In genomic region chrX:153499876-153500275, GRCh38 we compare ENCODE assay signal across 20 cellular contexts. TPM values are rescaled to one million over a fixed set of nuclear protein-coding genes. Genes with fewer than 3 reads are reported as not detected.
DNase-seq lines count a peak whose midpoint lies in the region; TF ChIP-seq lines count a peak whose summit lies in the region.
"Had no signal": no experiment of that assay in that cellular context is flagged by ENCODE, and none has a peak within 500 bp of the region (broad histone marks: within the 10 kb centered on the region; RNA-seq: fewer than 3 reads in every experiment).

No MANE protein-coding gene starts in this region.

- TF ChIP-seq POLR2A in breast epithelium (IDR thresholded peaks at IDR 0.05): no peak

- no peak for TF ChIP-seq RAD21 in SK-N-SH (IDR thresholded peaks at IDR 0.05; ENCODE audit: low read length)

- H3K9me3 ChIP-seq in SK-N-SH (no peaks in the 10 kb centered on the region), colonic mucosa (no peaks in the 10 kb centered on the region), breast epithelium (no peaks in the 10 kb centered on the region)

- CTCF ChIA-PET in SK-N-SH (lab: Yijun Ruan, JAX): interaction anchor here (0.9 to 3.3 kb wide), 2 partner anchors 8 to 29 kb away, joined by 3 to 30 read pairs; partner anchors contain the start of gene HAUS7
- CTCF ChIA-PET in activated CD4-positive, alpha-beta T cell treated with anti-CD3 and anti-CD28 coated beads, Interleukin-2, amount 10 ng/mL, durations not matched to agents 7 days and 5 days (lab: Charles Lee): no interaction called here

- 36% methylated on average over 5 of the region's 17 CpGs for WGBS in SK-N-SH (ENCODE audit: low lambda C conversion rate)

- peaks cover 0 to 29% of the 10 kb centered on the region in 2 experiments; a peak in 1 of 4 replicates for H3K4me1 ChIP-seq in SK-N-SH (ENCODE audit: control insufficient read depth in 1 of 2, insufficient read depth in 2 of 2, low read depth in 1 of 2, low read length in 1 of 2)
- no peaks in the 10 kb centered on the region for H3K4me1 ChIP-seq in colonic mucosa
- no peaks in the 10 kb centered on the region for H3K4me1 ChIP-seq in breast epithelium

- H3K9ac ChIP-seq in SK-N-SH (no peak overlapping the region), colonic mucosa (ENCODE audit: low read depth in 2 of 2, low read length in 2 of 2) (no peak overlapping the region)

- H3K27me3 Mint-ChIP-seq in activated CD4-positive, alpha-beta T cell treated with anti-CD3 and anti-CD28 coated beads, Interleukin-2, amount 10 ng/mL, durations not matched to agents 7 days and 5 days: peaks cover 2% of the 10 kb centered on the region
- H3K27me3 Mint-ChIP-seq: progenitor cell of endocrine pancreas had no signal

- H3F3A ChIP-seq in SK-N-SH (replicated peaks; ENCODE audit: insufficient read depth): peaks cover 4% of the 10 kb centered on the region

- DNase-seq in C1 segment of cervical spinal cord (lab: John Stamatoyannopoulos, UW): peak in 13 of 14 donors; percentile 3 to 70 (median 21)
- DNase-seq in SK-N-SH: peak; percentile 80
- DNase-seq in globus pallidus (ENCODE audit: low spot score): peak; percentile 79
- peak; percentile 55 to 95 (median 70) for DNase-seq in posterior cingulate gyrus
- DNase-seq in activated CD4-positive, alpha-beta T cell treated with anti-CD3 and anti-CD28 coated beads, Interleukin-2, amount 10 ng/mL, durations not matched to agents 7 days and 5 days: no peak
- DNase-seq in colonic mucosa: no peak
- DNase-seq in breast epithelium (ENCODE audit: low spot score in 2 of 2): no peak
- DNase-seq: EL; KG1; NCI-H1436; OCI-M1; stimulated activated CD4-positive, alpha-beta T cell treated with anti-CD3 and anti-CD28 coated beads, Interleukin-15, amount 100 ng/mL, for 24 hours; stimulated activated naive CD8-positive, alpha-beta T cell treated with anti-CD3 and anti-CD28 coated beads, Interleukin-15, amount 100 ng/mL, for 72 hours; SW 1271 had no signal

- no peak for TF ChIP-seq CTCF in SK-N-SH (IDR thresholded peaks at IDR 0.05)
- TF ChIP-seq CTCF in colonic mucosa (IDR thresholded peaks at IDR 0.05): no peak
- no peak for TF ChIP-seq CTCF in breast epithelium (IDR thresholded peaks at IDR 0.05)

- H3K4me2 ChIP-seq in SK-N-SH: no peak overlapping the region; the same call in 1 of the 2 replicates
- H3K4me2 ChIP-seq: GM23338 had no signal

- H3K27ac ChIP-seq in SK-N-SH (ENCODE audit: low read depth in 2 of 2, low read length in 1 of 2) (peak overlapping the region in 1 of 2 experiments; percentile 81; a peak in 2 of 4 replicates), colonic mucosa (no peak overlapping the region), breast epithelium (peak overlapping the region in 1 of 2 donors; percentile 38)
- H3K27ac ChIP-seq: C4-2B had no signal

- peaks cover 3% of the 10 kb centered on the region for H3K9me3 Mint-ChIP-seq in activated CD4-positive, alpha-beta T cell treated with anti-CD3 and anti-CD28 coated beads, Interleukin-2, amount 10 ng/mL, durations not matched to agents 7 days and 5 days
- H3K9me3 Mint-ChIP-seq: activated T-helper 2 cell treated with anti-CD3 and anti-CD28 coated beads, Interferon-gamma antibody, Interleukin-2, Interleukin-4, amounts not matched to agents 10 μg/mL and 5 μg/mL and 100 μg/mL, durations not matched to agents 14 hours and 24 hours and 36 hours; GM23338; stimulated activated naive CD8-positive, alpha-beta T cell treated with anti-CD3 and anti-CD28 coated beads, Interleukin-15, amount 100 ng/mL, for 72 hours had no signal

- no peaks in the 10 kb centered on the region for H3K9me2 ChIP-seq in SK-N-SH

- H3K27me3 ChIP-seq in SK-N-SH (ENCODE audit: insufficient read depth) (no peaks in the 10 kb centered on the region), colonic mucosa (no peaks in the 10 kb centered on the region), breast epithelium (peaks cover 5 to 75% of the 10 kb centered on the region in 2 donors)

- no peaks in the 10 kb centered on the region for H3K36me3 ChIP-seq in SK-N-SH (replicated peaks in 1 of 2; ENCODE audit: control insufficient read depth in 1 of 2, insufficient read depth in 2 of 2, low read length in 1 of 2)
- H3K36me3 ChIP-seq in colonic mucosa: no peaks in the 10 kb centered on the region
- H3K36me3 ChIP-seq in breast epithelium: no peaks in the 10 kb centered on the region

- H3K4me3 ChIP-seq in SK-N-SH (ENCODE audit: low read depth in 2 of 2, low read length in 1 of 2) (no peak overlapping the region), colonic mucosa (no peak overlapping the region), breast epithelium (peak overlapping the region in 1 of 3 donors; percentile 22)
- H3K4me3 ChIP-seq: GM23338 had no signal

- H3K4me1 Mint-ChIP-seq in activated CD4-positive, alpha-beta T cell treated with anti-CD3 and anti-CD28 coated beads, Interleukin-2, amount 10 ng/mL, durations not matched to agents 7 days and 5 days: no peaks in the 10 kb centered on the region
- H3K4me1 Mint-ChIP-seq: GM23338 had no signal

- H3K27ac Mint-ChIP-seq in activated CD4-positive, alpha-beta T cell treated with anti-CD3 and anti-CD28 coated beads, Interleukin-2, amount 10 ng/mL, durations not matched to agents 7 days and 5 days: no peak overlapping the region
- H3K27ac Mint-ChIP-seq: activated T-helper 2 cell treated with anti-CD3 and anti-CD28 coated beads, Interferon-gamma antibody, Interleukin-2, Interleukin-4, amounts not matched to agents 10 μg/mL and 5 μg/mL and 100 μg/mL, durations not matched to agents 14 hours and 24 hours and 36 hours; GM23338; progenitor cell of endocrine pancreas; stimulated activated naive CD8-positive, alpha-beta T cell treated with anti-CD3 and anti-CD28 coated beads, Interleukin-15, amount 100 ng/mL, for 72 hours had no signal

- no peak for TF ChIP-seq EP300 in SK-N-SH (IDR thresholded peaks at IDR 0.05; ENCODE audit: borderline replicate concordance in 1 of 2, low read depth in 1 of 2, low read length in 1 of 2)

- H3K79me2 ChIP-seq in SK-N-SH (ENCODE audit: insufficient read depth): no peaks in the 10 kb centered on the region

- intact Hi-C loops in posterior cingulate gyrus (cut with DNase I): loop anchor here (10.0 kb wide), 1 partner anchor 545 kb away; no protein-coding TSS in a partner anchor
- intact Hi-C loops in colonic mucosa (cut with DNase I): no loop called here
- intact Hi-C loops in breast epithelium (cut with DNase I; ENCODE audit: low total_unique reads): no loop called here

- H4K20me1 ChIP-seq in SK-N-SH (ENCODE audit: insufficient read depth): 0 out of 2 replicates have a peak, but pooled peaks cover 10% of the 10 kb centered on the region

- H3K36me3 Mint-ChIP-seq in activated CD4-positive, alpha-beta T cell treated with anti-CD3 and anti-CD28 coated beads, Interleukin-2, amount 10 ng/mL, durations not matched to agents 7 days and 5 days (ENCODE audit: low read depth): no peaks in the 10 kb centered on the region

- no peak overlapping the region for H2AFZ ChIP-seq in SK-N-SH (ENCODE audit: low read depth)
- H2AFZ ChIP-seq: GM23338 had no signal

- H3K4me3 Mint-ChIP-seq in activated CD4-positive, alpha-beta T cell treated with anti-CD3 and anti-CD28 coated beads, Interleukin-2, amount 10 ng/mL, durations not matched to agents 7 days and 5 days: no peak overlapping the region
- H3K4me3 Mint-ChIP-seq: GM23338; stimulated activated naive CD8-positive, alpha-beta T cell treated with anti-CD3 and anti-CD28 coated beads, Interleukin-15, amount 100 ng/mL, for 72 hours had no signal

- POLR2A ChIA-PET in SK-N-SH (lab: Yijun Ruan, JAX): interaction anchor here (1.0 kb wide), 1 partner anchor 10 kb away, joined by 3 read pairs; no protein-coding TSS in a partner anchor
- POLR2A ChIA-PET in activated CD4-positive, alpha-beta T cell treated with anti-CD3 and anti-CD28 coated beads, Interleukin-2, amount 10 ng/mL, durations not matched to agents 7 days and 5 days (lab: Charles Lee): no interaction called here

TF ChIP-seq in SK-N-SH, 30 proteins besides CTCF, POLR2A, EP300 and RAD21 (continues in another document):
- TF ChIP-seq EZH2phosphoT487 (IDR thresholded peaks at IDR 0.05; ENCODE audit: borderline replicate concordance, low read depth): no peak

RNA-seq across cellular contexts. Expression of gene BGN, which starts 5.1 kb away (rescaled TPM):
- polyA plus RNA-seq in SK-N-SH (2012; rRNA removed): 15.2 and 28.9 TPM in 2 replicates
- polyA plus RNA-seq in SK-N-SH (2012; cell fraction: cytosol; rRNA removed): 15.1 and 23.4 TPM in 2 replicates
- polyA plus RNA-seq in SK-N-SH (2012; cell fraction: nucleus; rRNA removed): 14.3 and 14.9 TPM in 2 replicates
- total RNA-seq in activated CD4-positive, alpha-beta T cell treated with anti-CD3 and anti-CD28 coated beads, Interleukin-2, amount 10 ng/mL, durations not matched to agents 7 days and 5 days: not detected
- total RNA-seq in colonic mucosa (10 to 100 TPM in 1 of 2 donors, 1 to 10 TPM in 1; 6.0 to 11.4 TPM), breast epithelium (10 to 100 TPM in 2 of 3 donors, 1 to 10 TPM in 1; 9.7 to 21.3 (median 11.0) TPM)
- total RNA-seq: activated CD8-positive, alpha-beta memory T cell treated with anti-CD3 and anti-CD28 coated beads for 36 hours; activated T-helper 2 cell treated with anti-CD3 and anti-CD28 coated beads, Interferon-gamma antibody, Interleukin-2, Interleukin-4, amounts not matched to agents 10 μg/mL and 5 μg/mL and 100 μg/mL, durations not matched to agents 14 hours and 24 hours and 36 hours had no signal

RNA-seq across cellular contexts. Expression of gene ATP2B3, which starts 17.6 kb away (rescaled TPM):
- 0.16 and 0.18 TPM in 2 replicates for polyA plus RNA-seq in SK-N-SH (2012; rRNA removed)
- 0.06 and 0.41 TPM in 2 replicates for polyA plus RNA-seq in SK-N-SH (2012; cell fraction: cytosol; rRNA removed)
- polyA plus RNA-seq in SK-N-SH (2012; cell fraction: nucleus; rRNA removed): 0.38 and 0.42 TPM in 2 replicates
- total RNA-seq in activated CD4-positive, alpha-beta T cell treated with anti-CD3 and anti-CD28 coated beads, Interleukin-2, amount 10 ng/mL, durations not matched to agents 7 days and 5 days: under 1 TPM in 1 of 2 experiments, not detected in 1; 0.05 TPM
- total RNA-seq in colonic mucosa (under 1 TPM in 1 of 2 donors, not detected in 1; 0.24 TPM), breast epithelium (not detected)
- total RNA-seq: activated CD8-positive, alpha-beta memory T cell treated with anti-CD3 and anti-CD28 coated beads for 36 hours; activated T-helper 2 cell treated with anti-CD3 and anti-CD28 coated beads, Interferon-gamma antibody, Interleukin-2, Interleukin-4, amounts not matched to agents 10 μg/mL and 5 μg/mL and 100 μg/mL, durations not matched to agents 14 hours and 24 hours and 36 hours; fibroblast of lung had no signal
- polyA plus RNA-seq: fibroblast of lung, GM23338 had no signal

RNA-seq across cellular contexts. Expression of gene HAUS7, which starts 29.5 kb away (rescaled TPM):
- 27.1 and 39.7 TPM in 2 replicates for polyA plus RNA-seq in SK-N-SH (2012; rRNA removed)
- 14.1 and 18.8 TPM in 2 replicates for polyA plus RNA-seq in SK-N-SH (2012; cell fraction: cytosol; rRNA removed)
- polyA plus RNA-seq in SK-N-SH (2012; cell fraction: nucleus; rRNA removed): 110 and 150 TPM in 2 replicates
- 10 to 100 TPM; 37.6 to 45.9 TPM for total RNA-seq in activated CD4-positive, alpha-beta T cell treated with anti-CD3 and anti-CD28 coated beads, Interleukin-2, amount 10 ng/mL, durations not matched to agents 7 days and 5 days
- total RNA-seq in colonic mucosa (10 to 100 TPM; 18.9 to 47.8 TPM), breast epithelium (10 to 100 TPM; 19.0 to 26.2 (median 21.9) TPM)

RNA-seq across cellular contexts. Expression of gene TREX2, which starts 54.0 kb away (rescaled TPM):
- polyA plus RNA-seq in SK-N-SH (2012; rRNA removed): 0.76 and 0.78 TPM in 2 replicates
- polyA plus RNA-seq in SK-N-SH (2012; cell fraction: cytosol; rRNA removed): 0.08 and 0.20 TPM in 2 replicates
- polyA plus RNA-seq in SK-N-SH (2012; cell fraction: nucleus; rRNA removed): 4.0 and 6.6 TPM in 2 replicates
- 1 to 10 TPM; 3.0 to 3.4 TPM for total RNA-seq in activated CD4-positive, alpha-beta T cell treated with anti-CD3 and anti-CD28 coated beads, Interleukin-2, amount 10 ng/mL, durations not matched to agents 7 days and 5 days
- total RNA-seq in colonic mucosa (1 to 10 TPM in 1 of 2 donors, not detected in 1; 1.2 TPM), breast epithelium (1 to 10 TPM; 1.0 to 4.3 (median 1.9) TPM)
- polyA plus RNA-seq: fibroblast of lung had no signal

Comparison
In these comparisons a context has a peak if more than half of its experiments do, and no peak if none do; other contexts are left out.
1. DNase-seq: peak in C1 segment of cervical spinal cord (13 of 14), SK-N-SH (single experiment), globus pallidus (single experiment) and posterior cingulate gyrus (10 of 10); none in activated CD4-positive, alpha-beta T cell treated with anti-CD3 and anti-CD28 coated beads, Interleukin-2, amount 10 ng/mL, durations not matched to agents 7 days and 5 days (single experiment), colonic mucosa (single experiment) and breast epithelium (0 of 2).
2. RNA of gene BGN, which starts 5.1 kb away (total RNA-seq): 6.0 to 11.4 TPM in colonic mucosa and 9.7 to 21.3 TPM in breast epithelium; not detected in activated CD4-positive, alpha-beta T cell treated with anti-CD3 and anti-CD28 coated beads, Interleukin-2, amount 10 ng/mL, durations not matched to agents 7 days and 5 days; every median in the first group is over 4 times any median in the second.